Comparison of ENCODE assay signal across 8 cellular contexts in genomic region chr2:70084973-70085710, GRCh38. TPM values are rescaled to one million over a fixed set of nuclear protein-coding genes. Genes with fewer than 3 reads are reported as not detected.
DNase-seq lines count a peak whose midpoint lies in the region; ATAC-seq lines count a peak whose summit lies in the region.

No MANE protein-coding gene starts in this region.

- H3K27me3 Mint-ChIP-seq in naive B cell = peaks cover 0 to 4% (median 0%) of the 10 kb centered on the region in 3 donors

- peaks cover 12 to 15% of the 10 kb centered on the region in 2 donors for H3K36me3 Mint-ChIP-seq in naive B cell

- peak overlapping the region; percentile 92 to 99 (median 97) for H3K4me3 Mint-ChIP-seq in naive B cell

- peak overlapping the region; percentile 99 to 100 (median 100) for H3K27ac Mint-ChIP-seq in naive B cell

- in situ Hi-C loops in Caki2 (cut with HindIII; ENCODE audit: low pct_unique_long_range_greater_than_20kb, low sequenced_read_pairs) = no loop called here

- ATAC-seq in naive B cell (ENCODE audit: low read depth in 2 of 2) (peak in 1 of 2 donors; percentile 5), GM21423 (IDR thresholded peaks at IDR 0.05; ENCODE audit: unreplicated experiment) (no peak)

- peak; percentile 31 for DNase-seq in Caki2 (ENCODE audit: low read depth)
- DNase-seq in NCI-H128 (lab: John Stamatoyannopoulos, UW; ENCODE audit: unreplicated experiment) = peak; percentile 64
- DNase-seq in activated CD4-positive, alpha-beta T cell treated with anti-CD3 and anti-CD28 coated beads, Interleukin-2, amount 50 U/mL, for 4 hours = peak; percentile 72 to 76
- peak; percentile 25 for DNase-seq in effector CD8-positive, alpha-beta T cell (lab: John Stamatoyannopoulos, UW)
- peak; percentile 56 for DNase-seq in naive B cell
- DNase-seq in amniotic stem cell (lab: John Stamatoyannopoulos, UW) = no peak

- peaks cover 0 to 3% (median 0%) of the 10 kb centered on the region in 7 donors for H3K9me3 Mint-ChIP-seq in naive B cell

- H3K27ac ChIP-seq in temporal lobe (ENCODE audit: low read depth, low read length) = peak overlapping the region; percentile 100

- H3K4me1 Mint-ChIP-seq in naive B cell = peaks cover 41 to 55% (median 49%) of the 10 kb centered on the region in 3 donors

RNA-seq across cellular contexts. Expression of gene PCBP1, which starts 2.1 kb away (rescaled TPM):
- total RNA-seq in Caki2 (2014; rRNA removed; shearing (Covaris generic); ENCODE audit: low replicate concordance) = 127 and 135 TPM in 2 replicates
- polyA plus RNA-seq in naive B cell (ENCODE audit: low read depth in 6 of 6) = 100 to 1,000 TPM; 108 to 148 (median 126) TPM
- 36.6 TPM for total RNA-seq in temporal lobe
